Comparison of ENCODE assay signal across 17 cellular contexts in genomic region chr1:207829576-207829975, GRCh38.
A peak's percentile ranks its signal among the peaks of the same experiment; 100 is the strongest.
DNase-seq lines count a peak whose midpoint lies in the region; ATAC-seq and TF ChIP-seq lines count a peak whose summit lies in the region.
"Had no signal": no experiment of that assay in that cellular context is flagged by ENCODE, and none has a peak within 500 bp of the region (broad histone marks: within the 10 kb centered on the region; RNA-seq: fewer than 3 reads in every experiment).

No MANE protein-coding gene starts in this region.

- DNase-seq in CD14-positive monocyte (ENCODE audit: low spot score) (no peak), dorsolateral prefrontal cortex (no peak), sigmoid colon (no peak), left lobe of liver (ENCODE audit: low spot score) (no peak), H4 (ENCODE audit: low spot score) (no peak)
- no peak for DNase-seq in CD8-positive, alpha-beta memory T cell
- DNase-seq: activated CD4-positive, alpha-beta T cell treated with anti-CD3 and anti-CD28 coated beads for 1 hour; activated naive CD8-positive, alpha-beta T cell treated with anti-CD3 and anti-CD28 coated beads, Interleukin-2, amount 10 ng/mL, durations not matched to agents 7 days and 5 days; activated T-cell treated with anti-CD3 and anti-CD28 coated beads for 4 hours; DMS153; MV-4-11; NCI-H2081; NCI-H510A treated with DMSO at 0.1 percent for 48 hours; SIG-M5 had no signal

- peaks cover 20 to 24% of the 10 kb centered on the region in 2 donors for H3K36me3 Mint-ChIP-seq in CD14-positive monocyte
- peaks cover 0 to 6% (median 5%) of the 10 kb centered on the region in 3 donors for H3K36me3 Mint-ChIP-seq in CD8-positive, alpha-beta memory T cell
- H3K36me3 Mint-ChIP-seq: activated naive CD8-positive, alpha-beta T cell treated with anti-CD3 and anti-CD28 coated beads, Interleukin-2, amount 10 ng/mL, durations not matched to agents 7 days and 5 days had no signal

- H3K4me1 ChIP-seq in CD8-positive, alpha-beta memory T cell (ENCODE audit: insufficient read depth, low read length), result peaks cover 89% of the 10 kb centered on the region
- H3K4me1 ChIP-seq in sigmoid colon, result peaks cover 0 to 93% (median 82%) of the 10 kb centered on the region in 4 donors

- H3K9me3 Mint-ChIP-seq in CD14-positive monocyte, result no peaks in the 10 kb centered on the region
- no peaks in the 10 kb centered on the region for H3K9me3 Mint-ChIP-seq in CD8-positive, alpha-beta memory T cell
- H3K9me3 Mint-ChIP-seq: activated naive CD8-positive, alpha-beta T cell treated with anti-CD3 and anti-CD28 coated beads, Interleukin-2, amount 10 ng/mL, durations not matched to agents 7 days and 5 days; GM23338 had no signal

- no peak overlapping the region for H3K27ac ChIP-seq in CD8-positive, alpha-beta memory T cell (ENCODE audit: low read depth, low read length)
- H3K27ac ChIP-seq in dorsolateral prefrontal cortex (peak overlapping the region in 48 of 59 donors; percentile 4 to 100 (median 99)), sigmoid colon (peak overlapping the region; percentile 91 to 99 (median 94))

- H3K27me3 ChIP-seq in CD8-positive, alpha-beta memory T cell (ENCODE audit: insufficient read depth, low read length, poor library complexity, severe bottlenecking), result no peaks in the 10 kb centered on the region
- H3K27me3 ChIP-seq in dorsolateral prefrontal cortex, result no peaks in the 10 kb centered on the region
- H3K27me3 ChIP-seq in sigmoid colon, result no peaks in the 10 kb centered on the region

- TF ChIP-seq CTCF in CD14-positive monocyte (IDR thresholded peaks at IDR 0.05) (no peak), dorsolateral prefrontal cortex (IDR thresholded peaks at IDR 0.05 in 54 of 56, conservative IDR thresholded peaks at IDR 0.05 in 2 of 56; ENCODE audit: low read depth in 1 of 56, partially characterized antibody in 56 of 56) (no peak), sigmoid colon (IDR thresholded peaks at IDR 0.05) (no peak)

- CTCF ChIA-PET in CD8-positive, alpha-beta memory T cell (lab: Charles Lee), result interaction anchor here (1.6 to 28.2 kb wide), 8 partner anchors 8 to 134 kb away, joined by 4 to 435 read pairs (median 12); no protein-coding TSS in a partner anchor

- POLR2A ChIA-PET in CD8-positive, alpha-beta memory T cell (lab: Charles Lee), result interaction anchor here (0.8 to 0.9 kb wide), 2 partner anchors 32 to 133 kb away, joined by 3 read pairs; no protein-coding TSS in a partner anchor

- no peak overlapping the region for H3K4me3 Mint-ChIP-seq in CD14-positive monocyte
- H3K4me3 Mint-ChIP-seq in CD8-positive, alpha-beta memory T cell, result no peak overlapping the region
- H3K4me3 Mint-ChIP-seq: activated naive CD8-positive, alpha-beta T cell treated with anti-CD3 and anti-CD28 coated beads, Interleukin-2, amount 10 ng/mL, durations not matched to agents 7 days and 5 days; GM23338 had no signal

- TF ChIP-seq EP300 in sigmoid colon (IDR thresholded peaks at IDR 0.05), result no peak

- intact Hi-C loops in CD14-positive monocyte (cut with micrococcal nuclease) (loop anchor here (1.0 to 10.0 kb wide), 4 partner anchors 39 to 135 kb away; no protein-coding TSS in a partner anchor), dorsolateral prefrontal cortex (cut with DNase I) (loop anchor here in 1 of 2 donors (2.0 kb wide), 1 partner anchor 133 kb away; no protein-coding TSS in a partner anchor), sigmoid colon (cut with DNase I) (loop anchor here (2.0 to 10.0 kb wide), 2 partner anchors 133 to 405 kb away; no protein-coding TSS in a partner anchor)

- H3K27me3 Mint-ChIP-seq in CD14-positive monocyte (ENCODE audit: low read depth in 3 of 3), result peaks cover 0 to 2% (median 1%) of the 10 kb centered on the region in 3 donors
- no peaks in the 10 kb centered on the region for H3K27me3 Mint-ChIP-seq in CD8-positive, alpha-beta memory T cell
- H3K27me3 Mint-ChIP-seq: activated naive CD8-positive, alpha-beta T cell treated with anti-CD3 and anti-CD28 coated beads, Interleukin-2, amount 10 ng/mL, durations not matched to agents 7 days and 5 days had no signal

- no peaks in the 10 kb centered on the region for H3K36me3 ChIP-seq in CD8-positive, alpha-beta memory T cell (ENCODE audit: insufficient read depth, low read length)
- no peaks in the 10 kb centered on the region for H3K36me3 ChIP-seq in sigmoid colon

- ATAC-seq in left lobe of liver (no peak), GM21619 (IDR thresholded peaks at IDR 0.05; ENCODE audit: unreplicated experiment) (no peak)
- ATAC-seq: esophagus mucosa, GM23338 had no signal

- peak overlapping the region in 5 of 7 donors; percentile 60 to 99 (median 99) for H3K27ac Mint-ChIP-seq in CD14-positive monocyte
- peak overlapping the region in 7 of 8 donors; percentile 47 to 97 (median 75) for H3K27ac Mint-ChIP-seq in CD8-positive, alpha-beta memory T cell
- H3K27ac Mint-ChIP-seq: activated naive CD8-positive, alpha-beta T cell treated with anti-CD3 and anti-CD28 coated beads, Interleukin-2, amount 10 ng/mL, durations not matched to agents 7 days and 5 days; GM23338 had no signal

- peaks cover 85% of the 10 kb centered on the region for H3K4me1 Mint-ChIP-seq in CD14-positive monocyte
- H3K4me1 Mint-ChIP-seq in CD8-positive, alpha-beta memory T cell, result peaks cover 85 to 100% (median 98%) of the 10 kb centered on the region in 3 donors

- TF ChIP-seq POLR2A in sigmoid colon (IDR thresholded peaks at IDR 0.05), result no peak

- no peak overlapping the region for H3K4me3 ChIP-seq in CD8-positive, alpha-beta memory T cell (ENCODE audit: low read length)
- H3K4me3 ChIP-seq in dorsolateral prefrontal cortex, result no peak overlapping the region
- H3K4me3 ChIP-seq in sigmoid colon, result no peak overlapping the region
- H3K4me3 ChIP-seq: GM23338 had no signal

- no peaks in the 10 kb centered on the region for H3K9me3 ChIP-seq in CD8-positive, alpha-beta memory T cell (ENCODE audit: low read length)
- H3K9me3 ChIP-seq in sigmoid colon, result no peaks in the 10 kb centered on the region
